ENCODE assay signal across 8 cellular contexts in the genomic region with DNA sequence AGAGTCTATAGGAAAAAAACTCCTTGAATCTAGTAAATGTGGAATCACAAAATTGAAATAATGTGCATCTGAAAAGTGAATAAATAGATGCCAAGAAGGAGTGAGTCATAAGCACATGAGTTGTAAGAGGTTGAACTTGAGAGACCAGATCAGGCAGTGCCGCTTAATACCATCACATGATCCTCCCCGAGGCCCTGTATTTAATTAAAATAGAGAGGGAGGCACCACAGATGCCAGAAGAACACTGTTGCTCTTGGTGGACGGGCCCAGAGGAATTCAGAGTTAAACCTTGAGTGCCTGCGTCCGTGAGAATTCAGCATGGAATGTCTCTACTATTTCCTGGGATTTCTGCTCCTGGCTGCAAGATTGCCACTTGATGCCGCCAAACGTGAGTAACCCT. TPM values are rescaled to one million over a fixed set of nuclear protein-coding genes. Genes with fewer than 3 reads are reported as not detected.
A peak's percentile ranks its signal among the peaks of the same experiment; 100 is the strongest.
DNase-seq lines count a peak whose midpoint lies in the region; ATAC-seq and TF ChIP-seq lines count a peak whose summit lies in the region.

A gene (plus strand): TSS at position 236 of the 400 bp plus-strand sequence. CDS start 83 bp downstream, at position 319.

- H3K27me3 ChIP-seq in HUES48 (ENCODE audit: control insufficient read depth, insufficient read depth, low read length): peaks cover 11% of the 10 kb centered on the region
- no peaks in the 10 kb centered on the region for H3K27me3 ChIP-seq in right lobe of liver
- peaks cover 22% of the 10 kb centered on the region for H3K27me3 ChIP-seq in thymus (ENCODE audit: control insufficient read depth, insufficient read depth)

- peak; percentile 55 for TF ChIP-seq POLR2A in right lobe of liver (IDR thresholded peaks at IDR 0.05)

- peaks cover 67% of the 10 kb centered on the region for H3K4me1 Mint-ChIP-seq in chondrocyte (ENCODE audit: low read depth)
- no peaks in the 10 kb centered on the region for H3K4me1 Mint-ChIP-seq in effector memory CD8-positive, alpha-beta T cell (ENCODE audit: low read depth in 2 of 2)

- DNase-seq in chondrocyte (ENCODE audit: low spot score) (no peak), right lobe of liver (no peak)
- no peak for DNase-seq in effector memory CD8-positive, alpha-beta T cell
- no peak for DNase-seq in stimulated activated CD4-positive, alpha-beta T cell treated with anti-CD3 and anti-CD28 coated beads, Interleukin-2, amount 100 ng/mL, for 48 hours

- TF ChIP-seq CTCF in chondrocyte (IDR thresholded peaks at IDR 0.05) (peak; percentile 16), right lobe of liver (IDR thresholded peaks at IDR 0.05) (no peak)

- peak within 1 kb of the TSS; percentile 79 for H3K4me3 Mint-ChIP-seq in chondrocyte (ENCODE audit: unreplicated experiment)
- H3K4me3 Mint-ChIP-seq in effector memory CD8-positive, alpha-beta T cell: no peak within 1 kb of the TSS

- ATAC-seq in right lobe of liver (peak in 3 of 4 donors; percentile 27 to 49 (median 47)), GM19463 (IDR thresholded peaks at IDR 0.05; ENCODE audit: unreplicated experiment) (no peak), HG03460 (IDR thresholded peaks at IDR 0.05; ENCODE audit: unreplicated experiment) (no peak)
- ATAC-seq in effector memory CD8-positive, alpha-beta T cell (replicated peaks): no peak

- peak within 1 kb of the TSS; percentile 97 for H3K27ac Mint-ChIP-seq in chondrocyte (ENCODE audit: unreplicated experiment)
- H3K27ac Mint-ChIP-seq in effector memory CD8-positive, alpha-beta T cell: no peak within 1 kb of the TSS

- H3K27ac ChIP-seq in HUES48 (ENCODE audit: low read depth, low read length): no peak within 1 kb of the TSS
- peak within 1 kb of the TSS in 2 of 3 donors; percentile 47 to 61 for H3K27ac ChIP-seq in right lobe of liver
- H3K27ac ChIP-seq in thymus (ENCODE audit: low read depth): peak within 1 kb of the TSS; percentile 13

- intact Hi-C loops in right lobe of liver (cut with DNase I): no loop called here

- WGBS in right lobe of liver (ENCODE audit: insufficient coverage, low coverage, low lambda C conversion rate, missing lambda C conversion rate): 100% methylated on average over 1 of the region's 7 CpGs
- 90% methylated on average over 7 of the region's 7 CpGs for WGBS in thymus

- no peak within 1 kb of the TSS for H3K9ac ChIP-seq in HUES48 (ENCODE audit: low read depth, low read length)

- H3K36me3 Mint-ChIP-seq in chondrocyte (ENCODE audit: low read depth): peaks cover 13% of the 10 kb centered on the region
- H3K36me3 Mint-ChIP-seq in effector memory CD8-positive, alpha-beta T cell (ENCODE audit: insufficient read depth): no peaks in the 10 kb centered on the region

- H3K27me3 Mint-ChIP-seq in chondrocyte (ENCODE audit: low read depth): no peaks in the 10 kb centered on the region
- peaks cover 66 to 93% of the 10 kb centered on the region in 2 donors for H3K27me3 Mint-ChIP-seq in effector memory CD8-positive, alpha-beta T cell

- peaks cover 13% of the 10 kb centered on the region for H3K9me3 Mint-ChIP-seq in chondrocyte (ENCODE audit: low read depth)
- H3K9me3 Mint-ChIP-seq in effector memory CD8-positive, alpha-beta T cell: no peaks in the 10 kb centered on the region

- H3K4me3 ChIP-seq in HUES48 (ENCODE audit: low read depth, low read length): peak within 1 kb of the TSS; percentile 44; the same call in 1 of the 2 replicates
- peak within 1 kb of the TSS; percentile 18 to 47 (median 31) for H3K4me3 ChIP-seq in right lobe of liver
- H3K4me3 ChIP-seq in thymus (ENCODE audit: low read length): peak within 1 kb of the TSS; percentile 9

- H3K9me3 ChIP-seq in HUES48 (ENCODE audit: control insufficient read depth, insufficient read depth, low read length) (no peaks in the 10 kb centered on the region), right lobe of liver (no peaks in the 10 kb centered on the region), thymus (ENCODE audit: control insufficient read depth) (no peaks in the 10 kb centered on the region)

- H3K4me1 ChIP-seq in HUES48 (ENCODE audit: control insufficient read depth, insufficient read depth, low read length): peaks cover 12% of the 10 kb centered on the region; the same call in 1 of the 2 replicates
- peaks cover 0 to 3% (median 0%) of the 10 kb centered on the region in 4 donors for H3K4me1 ChIP-seq in right lobe of liver
- no peaks in the 10 kb centered on the region for H3K4me1 ChIP-seq in thymus (ENCODE audit: control insufficient read depth, insufficient read depth, low read length)

- H3K36me3 ChIP-seq in HUES48 (ENCODE audit: control insufficient read depth, insufficient read depth, low read length) (no peaks in the 10 kb centered on the region), right lobe of liver (no peaks in the 10 kb centered on the region), thymus (ENCODE audit: control insufficient read depth, insufficient read depth) (no peaks in the 10 kb centered on the region)

RNA-seq across cellular contexts. Expression of the gene that starts here (rescaled TPM):
- total RNA-seq in chondrocyte (128 to 162 TPM (median 139 TPM) in 3 replicates), right lobe of liver (10 to 100 TPM in 4 of 6 experiments, 1 to 10 TPM in 2; 5.8 to 64.9 (median 13.4) TPM)
- polyA plus RNA-seq in thymus: 150 TPM

Comparison
In these comparisons a context has a peak if more than half of its experiments do, and no peak if none do; other contexts are left out.
1. ATAC-seq: peak in right lobe of liver (3 of 4); none in GM19463 (single experiment), effector memory CD8-positive, alpha-beta T cell (single experiment) and HG03460 (single experiment).
2. Peak in every context shown above with its lines, with median percentiles within 50 percentile points of each other: H3K4me3 ChIP-seq.